Comparison of ENCODE assay signal across 11 cellular contexts in the genomic region with DNA sequence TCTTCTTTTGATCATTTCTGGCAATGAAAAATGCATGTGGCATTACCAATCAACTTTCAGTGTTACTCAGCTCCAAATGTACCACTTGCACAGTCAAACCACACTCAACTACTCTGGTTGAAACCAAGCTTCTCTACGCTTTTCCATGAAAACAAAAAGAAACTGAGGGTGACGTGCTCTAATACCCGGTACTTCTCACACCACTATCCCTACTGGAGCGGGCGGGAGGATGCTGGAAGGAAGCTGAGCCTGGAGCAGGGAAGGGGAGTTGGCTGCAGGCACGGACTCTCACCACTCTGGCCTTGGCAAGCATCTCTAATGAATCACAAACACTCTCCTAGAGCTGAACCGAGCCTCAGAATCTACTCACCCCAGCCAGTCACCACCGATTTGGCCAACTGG. TPM values are rescaled to one million over a fixed set of nuclear protein-coding genes. Genes with fewer than 3 reads are reported as not detected.
DNase-seq lines count a peak whose midpoint lies in the region; ATAC-seq, FAIRE-seq and TF ChIP-seq lines count a peak whose summit lies in the region.
"Had no signal": no experiment of that assay in that cellular context is flagged by ENCODE, and none has a peak within 500 bp of the region (broad histone marks: within the 10 kb centered on the region; RNA-seq: fewer than 3 reads in every experiment).

No MANE protein-coding gene starts in this region.

- peak overlapping the region; percentile 19 for H3K27ac ChIP-seq in A673 (ENCODE audit: low read depth, low read length, poor library complexity, severe bottlenecking)
- H3K27ac ChIP-seq in right cardiac atrium (ENCODE audit: low read length) = no peak overlapping the region
- H3K27ac ChIP-seq in transverse colon = no peak overlapping the region

- POLR2A ChIA-PET in A673 (lab: Charles Lee; ENCODE audit: low non-redundant PET) = no interaction called here

- H3K27ac Mint-ChIP-seq in activated naive CD8-positive, alpha-beta T cell treated with anti-CD3 and anti-CD28 coated beads, Interleukin-2, amount 50 U/mL, for 24 hours = peak overlapping the region; percentile 85

- H3K4me3 Mint-ChIP-seq in activated naive CD8-positive, alpha-beta T cell treated with anti-CD3 and anti-CD28 coated beads, Interleukin-2, amount 50 U/mL, for 24 hours = peak overlapping the region; percentile 30

- CTCF ChIA-PET in A673 (lab: Charles Lee) = no interaction called here

- TF ChIP-seq CTCF in A673 (conservative IDR thresholded peaks at IDR 0.05; ENCODE audit: low read depth, low read length) (no peak), transverse colon (IDR thresholded peaks at IDR 0.05) (no peak)

- WGBS in right cardiac atrium = 29% methylated on average over 8 of the region's 8 CpGs
- 61% methylated on average over 8 of the region's 8 CpGs; no CpG with 5 or more reads in 1 of the 2 donors for WGBS in transverse colon (ENCODE audit: low coverage in 1 of 2), 2 donors

- TF ChIP-seq POLR2A in transverse colon (IDR thresholded peaks at IDR 0.05) = no peak

- peak; percentile 38 for FAIRE-seq in GM18507 (lab: Jason Lieb, UNC)

- no peak overlapping the region for H3K4me3 ChIP-seq in A673 (ENCODE audit: low read depth, low read length, poor library complexity, severe bottlenecking)
- no peak overlapping the region for H3K4me3 ChIP-seq in right cardiac atrium (ENCODE audit: low read length)
- H3K4me3 ChIP-seq in transverse colon = no peak overlapping the region

- peaks cover 9% of the 10 kb centered on the region for H3K36me3 Mint-ChIP-seq in activated naive CD8-positive, alpha-beta T cell treated with anti-CD3 and anti-CD28 coated beads, Interleukin-2, amount 50 U/mL, for 24 hours (ENCODE audit: low read depth)

- DNase-seq in A673 (ENCODE audit: low spot score) = no peak
- DNase-seq in GM18507 (ENCODE audit: extremely low spot score, insufficient read length, low read depth) = no peak
- no peak for DNase-seq in activated naive CD8-positive, alpha-beta T cell treated with anti-CD3 and anti-CD28 coated beads, Interleukin-2, amount 50 U/mL, for 24 hours
- peak; percentile 55 to 84 (median 68) for DNase-seq in right cardiac atrium
- no peak for DNase-seq in transverse colon
- DNase-seq in NCI-H82 treated with DMSO at 0.1 percent for 48 hours (lab: John Stamatoyannopoulos, UW; ENCODE audit: unreplicated experiment) = no peak
- no peak for DNase-seq in NCI-H2081 (lab: John Stamatoyannopoulos, UW)
- DNase-seq: activated effector memory CD4-positive, alpha-beta T cell treated with Interleukin-2 at 50 U/mL for 16 hours; NCI-H69; posterior cingulate gyrus had no signal

- H3K4me1 ChIP-seq in A673 (ENCODE audit: insufficient read depth, low read length, poor library complexity, severe bottlenecking) (peaks cover 10% of the 10 kb centered on the region), right cardiac atrium (ENCODE audit: control insufficient read depth, insufficient read depth, low read length) (peaks cover 20% of the 10 kb centered on the region), transverse colon (peaks cover 10 to 45% (median 20%) of the 10 kb centered on the region in 4 donors)

- H3K9me3 Mint-ChIP-seq in activated naive CD8-positive, alpha-beta T cell treated with anti-CD3 and anti-CD28 coated beads, Interleukin-2, amount 50 U/mL, for 24 hours = no peaks in the 10 kb centered on the region

- intact Hi-C loops in A673 (cut with micrococcal nuclease; ENCODE audit: unreplicated experiment) (no loop called here), right cardiac atrium (cut with DNase I) (no loop called here), transverse colon (cut with DNase I; ENCODE audit: low total_unique reads) (no loop called here)

- no peak for TF ChIP-seq EP300 in transverse colon (IDR thresholded peaks at IDR 0.05; ENCODE audit: low read depth)

- H3K36me3 ChIP-seq in A673 (ENCODE audit: insufficient read depth, low read length, poor library complexity, severe bottlenecking) (no peaks in the 10 kb centered on the region), transverse colon (no peaks in the 10 kb centered on the region)

- in situ Hi-C loops in transverse colon (cut with MboI; ENCODE audit: low pct_ligation_motif_present in 1 of 4, low pct_unique_long_range_greater_than_20kb in 1 of 4, low sequenced_read_pairs in 3 of 4) = no loop called here

- peak; percentile 70 for ATAC-seq in activated naive CD8-positive, alpha-beta T cell treated with anti-CD3 and anti-CD28 coated beads, Interleukin-2, amount 50 U/mL, for 24 hours
- ATAC-seq in right cardiac atrium (peak; percentile 83 to 84), HG03039 (IDR thresholded peaks at IDR 0.05; ENCODE audit: unreplicated experiment) (no peak)

- no TSS peak for BruUV-seq in A673 (replicated peaks; lab: Mats Ljungman, UMichigan)

- no peaks in the 10 kb centered on the region for H3K9me3 ChIP-seq in A673 (ENCODE audit: low read depth, low read length, poor library complexity, severe bottlenecking)
- no peaks in the 10 kb centered on the region for H3K9me3 ChIP-seq in right cardiac atrium (ENCODE audit: control insufficient read depth, low read length)
- no peaks in the 10 kb centered on the region for H3K9me3 ChIP-seq in transverse colon

- H3K27me3 Mint-ChIP-seq in activated naive CD8-positive, alpha-beta T cell treated with anti-CD3 and anti-CD28 coated beads, Interleukin-2, amount 50 U/mL, for 24 hours = no peaks in the 10 kb centered on the region

- H3K27me3 ChIP-seq in A673 (replicated peaks; ENCODE audit: insufficient read depth, low read depth, low read length, poor library complexity) = no peaks in the 10 kb centered on the region
- H3K27me3 ChIP-seq in right cardiac atrium (ENCODE audit: control insufficient read depth, insufficient read depth) = no peaks in the 10 kb centered on the region
- H3K27me3 ChIP-seq in transverse colon = no peaks in the 10 kb centered on the region

- peaks cover 94% of the 10 kb centered on the region for H3K4me1 Mint-ChIP-seq in activated naive CD8-positive, alpha-beta T cell treated with anti-CD3 and anti-CD28 coated beads, Interleukin-2, amount 50 U/mL, for 24 hours

RNA-seq across cellular contexts. Expression of gene STK24, which starts 48.2 kb away (rescaled TPM):
- 84.8 and 87.8 TPM in 2 replicates for total RNA-seq in A673 (2021)
- 10 to 100 TPM; 60.5 to 66.9 (median 62.7) TPM for total RNA-seq in right cardiac atrium
- polyA plus RNA-seq in right cardiac atrium = 44.9 TPM
- total RNA-seq in transverse colon = 100 to 1,000 TPM in 3 of 4 donors, 10 to 100 TPM in 1; 87.2 to 152 (median 131) TPM

Comparison
In these comparisons a context has a peak if more than half of its experiments do, and no peak if none do; other contexts are left out.
1. DNase-seq: peak in right cardiac atrium (3 of 3); none in A673 (single experiment), GM18507 (single experiment), activated naive CD8-positive, alpha-beta T cell treated with anti-CD3 and anti-CD28 coated beads, Interleukin-2, amount 50 U/mL, for 24 hours (single experiment), transverse colon (single experiment), NCI-H82 treated with DMSO at 0.1 percent for 48 hours (single experiment) and NCI-H2081 (0 of 2).